ENCODE assay signal across 20 cellular contexts in the genomic region with DNA sequence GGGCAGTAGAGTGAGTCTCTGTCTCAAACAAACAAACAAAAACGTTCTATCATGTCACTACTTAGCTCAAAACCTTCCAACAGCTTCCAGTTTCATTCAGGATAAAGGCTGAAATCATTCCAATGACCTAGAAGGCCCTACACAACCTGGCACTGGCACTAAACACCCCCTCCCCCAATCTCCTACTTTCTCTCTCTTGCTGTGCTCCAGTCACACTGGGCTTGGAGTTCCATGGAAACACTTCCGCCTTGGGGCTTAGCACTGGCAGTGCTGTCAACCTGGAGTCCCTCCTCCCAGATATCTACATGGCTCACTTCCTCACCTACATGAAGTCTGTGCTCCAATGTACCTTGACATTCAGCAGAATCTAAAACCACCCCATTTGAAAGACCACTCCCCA.
A peak's percentile ranks its signal among the peaks of the same experiment; 100 is the strongest.
DNase-seq lines count a peak whose midpoint lies in the region; ATAC-seq, FAIRE-seq and TF ChIP-seq lines count a peak whose summit lies in the region.
"Had no signal": no experiment of that assay in that cellular context is flagged by ENCODE, and none has a peak within 500 bp of the region (broad histone marks: within the 10 kb centered on the region; RNA-seq: fewer than 3 reads in every experiment).

No MANE protein-coding gene starts in this region.

- TF ChIP-seq CTCF in endothelial cell (IDR thresholded peaks at IDR 0.05; ENCODE audit: unreplicated experiment): no peak
- no peak for TF ChIP-seq CTCF in nephron progenitor cell (IDR thresholded peaks at IDR 0.05)
- no peak for TF ChIP-seq CTCF in D721Med (IDR thresholded peaks at IDR 0.05; ENCODE audit: insufficient read depth, missing control alignments)

- H3K9me3 Mint-ChIP-seq in endothelial cell (ENCODE audit: unreplicated experiment) (no peaks in the 10 kb centered on the region), nephron progenitor cell (no peaks in the 10 kb centered on the region)

- peak overlapping the region; percentile 39 for H3K4me3 Mint-ChIP-seq in endothelial cell (ENCODE audit: unreplicated experiment)
- no peak overlapping the region for H3K4me3 Mint-ChIP-seq in nephron progenitor cell

- H3K36me3 Mint-ChIP-seq in endothelial cell (ENCODE audit: low read depth, unreplicated experiment): peaks cover 5% of the 10 kb centered on the region
- peaks cover 73% of the 10 kb centered on the region for H3K36me3 Mint-ChIP-seq in nephron progenitor cell (ENCODE audit: low read depth)

- ATAC-seq in HG03175 (IDR thresholded peaks at IDR 0.05; ENCODE audit: unreplicated experiment): no peak
- ATAC-seq: A549, HepG2 had no signal

- no peak for FAIRE-seq in D721Med (lab: Jason Lieb, UNC)
- FAIRE-seq: A549, GM12892, GM18507, HepG2 had no signal

- peak overlapping the region; percentile 44 for H3K27ac Mint-ChIP-seq in endothelial cell (ENCODE audit: unreplicated experiment)
- peak overlapping the region; percentile 27 for H3K27ac Mint-ChIP-seq in nephron progenitor cell

- H3K27me3 Mint-ChIP-seq in endothelial cell (ENCODE audit: unreplicated experiment): peaks cover 2% of the 10 kb centered on the region
- no peaks in the 10 kb centered on the region for H3K27me3 Mint-ChIP-seq in nephron progenitor cell (ENCODE audit: low read depth, poor library complexity)

- DNase-seq in ELF-1 (ENCODE audit: low read depth, low spot score) (peak; percentile 67), NCI-H69 (lab: John Stamatoyannopoulos, UW) (peak; percentile 88), endothelial cell (ENCODE audit: low spot score) (no peak), nephron progenitor cell (no peak), NCI-H524 treated with DMSO at 0.1 percent for 48 hours (lab: John Stamatoyannopoulos, UW) (no peak), D721Med (ENCODE audit: insufficient read length, low spot score) (no peak)
- DNase-seq: GM23248, KG1, NCI-H1417 treated with DMSO at 0.1 percent for 48 hours, NCI-H2029, NCI-H2171, NCI-H446 treated with DMSO at 0.1 percent for 48 hours, NCI-H774, Right ventricle myocardium superior, SW 1271 had no signal

- H3K4me1 Mint-ChIP-seq in endothelial cell (ENCODE audit: unreplicated experiment) (peaks cover 20% of the 10 kb centered on the region), nephron progenitor cell (peaks cover 34% of the 10 kb centered on the region)

Comparison
In these comparisons a context has a peak if more than half of its experiments do, and no peak if none do; other contexts are left out.
1. DNase-seq: peak in ELF-1 (single experiment) and NCI-H69 (single experiment); none in endothelial cell (single experiment), nephron progenitor cell (single experiment), NCI-H524 treated with DMSO at 0.1 percent for 48 hours (single experiment) and D721Med (single experiment).